Comparison of ENCODE assay signal across 9 cellular contexts in genomic region chr10:101778781-101779543, GRCh38. TPM values are rescaled to one million over a fixed set of nuclear protein-coding genes. Genes with fewer than 3 reads are reported as not detected.
DNase-seq lines count a peak whose midpoint lies in the region; ATAC-seq, FAIRE-seq and TF ChIP-seq lines count a peak whose summit lies in the region.
"Had no signal": no experiment of that assay in that cellular context is flagged by ENCODE, and none has a peak within 500 bp of the region (broad histone marks: within the 10 kb centered on the region; RNA-seq: fewer than 3 reads in every experiment).

No MANE protein-coding gene starts in this region.

- H3K36me3 ChIP-seq in OCI-LY7 (ENCODE audit: insufficient read depth, low read length) (peaks cover 26% of the 10 kb centered on the region; the same call in 1 of the 2 replicates), endothelial cell of umbilical vein (ENCODE audit: control insufficient read depth in 2 of 2, extremely low read depth in 1 of 2, insufficient read depth in 2 of 2, low read length in 2 of 2) (no peaks in the 10 kb centered on the region)

- H4K20me1 ChIP-seq in OCI-LY7 (ENCODE audit: insufficient read depth, low read length) (no peaks in the 10 kb centered on the region), endothelial cell of umbilical vein (replicated peaks; ENCODE audit: control insufficient read depth, extremely low read depth, insufficient read depth, low read length) (no peaks in the 10 kb centered on the region)

- H2AFZ ChIP-seq in OCI-LY7 (ENCODE audit: low read length) (peak overlapping the region; percentile 16; the same call in 1 of the 2 replicates), endothelial cell of umbilical vein (ENCODE audit: low read depth, low read length) (peak overlapping the region; percentile 52)

- peaks cover 61 to 70% (median 63%) of the 10 kb centered on the region in 3 donors for H3K4me1 Mint-ChIP-seq in naive B cell

- H3K4me2 ChIP-seq in OCI-LY7 (ENCODE audit: low read length) = peak overlapping the region; percentile 96
- peak overlapping the region; percentile 56 for H3K4me2 ChIP-seq in endothelial cell of umbilical vein (ENCODE audit: insufficient read depth, low read length)

- H3K79me2 ChIP-seq in OCI-LY7 (ENCODE audit: insufficient read depth, low read depth, low read length) (peaks cover 17% of the 10 kb centered on the region; the same call in 1 of the 2 replicates), endothelial cell of umbilical vein (ENCODE audit: control insufficient read depth, insufficient read depth, low read length) (peaks cover 7% of the 10 kb centered on the region)

- H3K27ac Mint-ChIP-seq in naive B cell = peak overlapping the region in 2 of 6 donors; percentile 15 to 58

- POLR2A ChIA-PET in OCI-LY7 (lab: Charles Lee) (interaction anchor here (0.6 kb wide), 1 partner anchor 73 kb away, joined by 3 read pairs; no protein-coding TSS in a partner anchor), endothelial cell of umbilical vein (lab: Charles Lee) (interaction anchor here (1.1 kb wide), 1 partner anchor 34 kb away, joined by 4 read pairs; no protein-coding TSS in a partner anchor)

- H3K4me3 ChIP-seq in OCI-LY7 (ENCODE audit: low read depth, low read length, poor library complexity, severe bottlenecking) (peak overlapping the region; percentile 48), endothelial cell of umbilical vein (replicated peaks in 1 of 3; ENCODE audit: insufficient read depth in 1 of 3, low read depth in 1 of 3, low read length in 3 of 3) (peak overlapping the region in 1 of 3 experiments; percentile 18)

- H3K4me3 Mint-ChIP-seq in naive B cell = peak overlapping the region; percentile 76 to 91 (median 84)

- H3K9me1 ChIP-seq in endothelial cell of umbilical vein (replicated peaks; ENCODE audit: control insufficient read depth, extremely low read depth, insufficient read depth, low read length) = no peaks in the 10 kb centered on the region

- no peaks in the 10 kb centered on the region for H3K9me3 ChIP-seq in OCI-LY7 (ENCODE audit: low read length)
- H3K9me3 ChIP-seq in endothelial cell of umbilical vein (replicated peaks; ENCODE audit: control insufficient read depth, insufficient read depth, low read length) = no peaks in the 10 kb centered on the region

- TF ChIP-seq CTCF in OCI-LY7 (conservative IDR thresholded peaks at IDR 0.05; ENCODE audit: low read length) (no peak), endothelial cell of umbilical vein (IDR thresholded peaks at IDR 0.05; ENCODE audit: extremely low read depth in 1 of 2, insufficient read depth in 1 of 2, low read depth in 1 of 2, low read length in 2 of 2) (no peak)

- peak; percentile 14 to 20 for ATAC-seq in naive B cell (ENCODE audit: low read depth in 2 of 2)
- no peak for ATAC-seq in GM21576 (IDR thresholded peaks at IDR 0.05; ENCODE audit: unreplicated experiment)

- peaks cover 47% of the 10 kb centered on the region for H3K4me1 ChIP-seq in OCI-LY7 (ENCODE audit: insufficient read depth, low read length, poor library complexity, severe bottlenecking)
- peaks cover 25% of the 10 kb centered on the region for H3K4me1 ChIP-seq in endothelial cell of umbilical vein (ENCODE audit: control insufficient read depth, extremely low read depth, insufficient read depth, low read length)

- no peaks in the 10 kb centered on the region for H3K9me2 ChIP-seq in OCI-LY7 (ENCODE audit: insufficient read depth, low read length)

- no peak for FAIRE-seq in endothelial cell of umbilical vein (lab: Jason Lieb, UNC)

- no TSS peak for BruUV-seq in OCI-LY7 (replicated peaks; lab: Mats Ljungman, UMichigan)
- BruUV-seq in endothelial cell of umbilical vein (replicated peaks; lab: Mats Ljungman, UMichigan) = no TSS peak

- H3K27ac ChIP-seq in OCI-LY7 (ENCODE audit: low read depth, low read length, poor library complexity, severe bottlenecking) = peak overlapping the region; percentile 54
- no peak overlapping the region for H3K27ac ChIP-seq in endothelial cell of umbilical vein (ENCODE audit: insufficient read depth, low read depth, low read length)
- H3K27ac ChIP-seq: epithelial cell of prostate had no signal

- dilution Hi-C loops in endothelial cell of umbilical vein (cut with MboI; ENCODE audit: extremely low pct_ligation_motif_present, low sequenced_read_pairs) = no loop called here

- no peak overlapping the region for H3K9ac ChIP-seq in endothelial cell of umbilical vein (replicated peaks; ENCODE audit: extremely low read depth, insufficient read depth, low read length)

- CTCF ChIA-PET in OCI-LY7 (lab: Charles Lee; ENCODE audit: unreplicated experiment) = no interaction called here
- CTCF ChIA-PET in endothelial cell of umbilical vein (lab: Charles Lee) = interaction anchor here (1.0 to 1.4 kb wide), 9 partner anchors 11 to 568 kb away, joined by 3 to 24 read pairs (median 3); no protein-coding TSS in a partner anchor

- H3K9me3 Mint-ChIP-seq in naive B cell = no peaks in the 10 kb centered on the region

- H3K36me3 Mint-ChIP-seq in naive B cell = no peaks in the 10 kb centered on the region

- DNase-seq in DMS53 (lab: John Stamatoyannopoulos, UW) (peak; percentile 85), OCI-LY7 (ENCODE audit: low spot score) (peak; percentile 62), endothelial cell of umbilical vein (ENCODE audit: low read depth, low spot score) (peak; percentile 43), naive B cell (peak; percentile 25), COR-L47 (lab: John Stamatoyannopoulos, UW) (no peak), SKM-1 (lab: John Stamatoyannopoulos, UW; ENCODE audit: unreplicated experiment) (no peak), DMS153 treated with DMSO at 0.1 percent for 48 hours (lab: John Stamatoyannopoulos, UW; ENCODE audit: unreplicated experiment) (no peak)

- peaks cover 29 to 40% of the 10 kb centered on the region in 2 experiments for H3K27me3 ChIP-seq in endothelial cell of umbilical vein (ENCODE audit: control insufficient read depth in 2 of 2, insufficient read depth in 2 of 2, low read length in 2 of 2)

- intact Hi-C loops in OCI-LY7 (cut with micrococcal nuclease; ENCODE audit: unreplicated experiment) = no loop called here
- intact Hi-C loops in endothelial cell of umbilical vein (cut with micrococcal nuclease) = no loop called here

- no peak for TF ChIP-seq POLR2A in endothelial cell of umbilical vein (IDR thresholded peaks at IDR 0.05; ENCODE audit: low read depth, low read length)

- H3K27me3 Mint-ChIP-seq in naive B cell = peaks cover 23 to 44% (median 41%) of the 10 kb centered on the region in 3 donors

TF ChIP-seq in endothelial cell of umbilical vein, 7 proteins besides CTCF, POLR2A, EP300 and RAD21:
- TF ChIP-seq GATA2 (IDR thresholded peaks at IDR 0.05; ENCODE audit: insufficient read depth, insufficient read length, low read depth, low read length) (no peak), POLR2AphosphoS5 (IDR thresholded peaks at IDR 0.05; ENCODE audit: insufficient read depth, low read depth, low read length) (no peak), FOS (IDR thresholded peaks at IDR 0.05; ENCODE audit: borderline replicate concordance, insufficient read depth, low read length) (no peak), MYC (IDR thresholded peaks at IDR 0.05; ENCODE audit: low read depth, low read length) (no peak), EZH2 (IDR thresholded peaks at IDR 0.05; ENCODE audit: borderline replicate concordance, low read depth, low read length, severe bottlenecking) (no peak), MAX (IDR thresholded peaks at IDR 0.05; ENCODE audit: insufficient read depth, insufficient read length) (no peak), JUN (IDR thresholded peaks at IDR 0.05; ENCODE audit: borderline replicate concordance, insufficient read depth, insufficient read length, low read depth) (no peak)

RNA-seq across cellular contexts. Expression of gene FGF8, which starts 3.0 kb away (rescaled TPM):
- total RNA-seq in OCI-LY7 (2014; rRNA removed; shearing (Covaris generic)) = 0.44 and 0.72 TPM in 2 replicates
- total RNA-seq in OCI-LY7 (2022) (0.86 and 1.3 TPM in 2 replicates), endothelial cell of umbilical vein (0.39 and 0.44 TPM in 2 replicates)
- polyA plus RNA-seq in endothelial cell of umbilical vein (not detected in 2 replicates), naive B cell (ENCODE audit: low read depth in 6 of 6) (not detected)
- polyA plus RNA-seq in endothelial cell of umbilical vein (2011; cell fraction: cytosol; rRNA removed) = not detected in 2 replicates
- polyA plus RNA-seq in endothelial cell of umbilical vein (2011; cell fraction: nucleus; rRNA removed) = 0.31 and 0.62 TPM in 2 replicates
- not detected in 2 replicates for polyA plus RNA-seq in endothelial cell of umbilical vein (2012)
- polyA minus RNA-seq in endothelial cell of umbilical vein = not detected in 2 replicates
- not detected for polyA minus RNA-seq in endothelial cell of umbilical vein (2011; cell fraction: cytosol; rRNA and poly(A)+ RNA removed)
- polyA minus RNA-seq in endothelial cell of umbilical vein (2011; cell fraction: nucleus; rRNA and poly(A)+ RNA removed) = not detected in 2 replicates

RNA-seq across cellular contexts. Expression of gene NPM3, which starts 4.3 kb away (rescaled TPM):
- total RNA-seq in OCI-LY7 (2014; rRNA removed; shearing (Covaris generic)) = 115 and 122 TPM in 2 replicates
- total RNA-seq in OCI-LY7 (2022) = 107 and 111 TPM in 2 replicates
- 55.4 and 60.7 TPM in 2 replicates for total RNA-seq in endothelial cell of umbilical vein
- polyA plus RNA-seq in endothelial cell of umbilical vein = 48.1 and 71.3 TPM in 2 replicates
- polyA plus RNA-seq in endothelial cell of umbilical vein (2011; cell fraction: cytosol; rRNA removed) = 77.9 and 93.3 TPM in 2 replicates
- 32.4 and 35.6 TPM in 2 replicates for polyA plus RNA-seq in endothelial cell of umbilical vein (2011; cell fraction: nucleus; rRNA removed)
- polyA plus RNA-seq in endothelial cell of umbilical vein (2012) = 72.5 and 87.9 TPM in 2 replicates
- polyA minus RNA-seq in endothelial cell of umbilical vein = 26.1 and 37.3 TPM in 2 replicates
- 35.7 TPM for polyA minus RNA-seq in endothelial cell of umbilical vein (2011; cell fraction: cytosol; rRNA and poly(A)+ RNA removed)
- polyA minus RNA-seq in endothelial cell of umbilical vein (2011; cell fraction: nucleus; rRNA and poly(A)+ RNA removed) = 6.0 and 7.1 TPM in 2 replicates
- polyA plus RNA-seq in naive B cell (ENCODE audit: low read depth in 6 of 6) = 1 to 10 TPM; 2.0 to 5.4 (median 4.2) TPM

RNA-seq across cellular contexts. Expression of gene OGA, which starts 39.3 kb away (rescaled TPM):
- 65.5 and 73.2 TPM in 2 replicates for total RNA-seq in OCI-LY7 (2014; rRNA removed; shearing (Covaris generic))
- total RNA-seq in OCI-LY7 (2022) (109 and 124 TPM in 2 replicates), endothelial cell of umbilical vein (113 and 118 TPM in 2 replicates)
- polyA plus RNA-seq in endothelial cell of umbilical vein (21.6 and 30.8 TPM in 2 replicates), naive B cell (ENCODE audit: low read depth in 6 of 6) (10 to 100 TPM; 36.1 to 77.5 (median 61.2) TPM)
- 22.9 and 25.5 TPM in 2 replicates for polyA plus RNA-seq in endothelial cell of umbilical vein (2011; cell fraction: cytosol; rRNA removed)
- polyA plus RNA-seq in endothelial cell of umbilical vein (2011; cell fraction: nucleus; rRNA removed) = 212 and 252 TPM in 2 replicates
- polyA plus RNA-seq in endothelial cell of umbilical vein (2012) = 82.7 and 99.0 TPM in 2 replicates
- polyA minus RNA-seq in endothelial cell of umbilical vein = 84.4 and 102 TPM in 2 replicates
- 23.2 TPM for polyA minus RNA-seq in endothelial cell of umbilical vein (2011; cell fraction: cytosol; rRNA and poly(A)+ RNA removed)
- 122 and 181 TPM in 2 replicates for polyA minus RNA-seq in endothelial cell of umbilical vein (2011; cell fraction: nucleus; rRNA and poly(A)+ RNA removed)

Comparison
In these comparisons a context has a peak if more than half of its experiments do, and no peak if none do; other contexts are left out.
1. DNase-seq: peak in DMS53 (single experiment), OCI-LY7 (single experiment), endothelial cell of umbilical vein (single experiment) and naive B cell (single experiment); none in COR-L47 (single experiment), SKM-1 (single experiment) and DMS153 treated with DMSO at 0.1 percent for 48 hours (single experiment).